In the genomic region with DNA sequence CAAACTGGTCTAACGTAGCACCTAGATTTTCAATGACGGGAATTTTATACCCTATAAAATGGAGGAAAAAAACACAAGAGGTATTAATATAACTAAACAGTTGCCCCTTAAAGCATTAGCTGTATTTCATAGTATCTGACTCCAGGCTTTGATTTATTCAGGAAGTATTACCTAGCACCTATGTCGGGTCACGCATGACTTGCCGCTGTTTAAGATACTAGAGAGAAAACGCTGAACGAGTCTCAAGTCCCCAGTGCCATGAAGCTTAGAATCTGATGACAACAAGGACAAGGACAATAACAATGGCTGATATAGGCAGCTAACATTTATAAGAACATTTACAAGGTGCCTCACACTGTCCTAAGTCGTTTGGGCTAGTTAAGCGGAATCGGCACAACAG, we compare ENCODE assay signal across 8 cellular contexts. TPM values are rescaled to one million over a fixed set of nuclear protein-coding genes. Genes with fewer than 3 reads are reported as not detected.
DNase-seq lines count a peak whose midpoint lies in the region; ATAC-seq and TF ChIP-seq lines count a peak whose summit lies in the region.

No MANE protein-coding gene starts in this region.

- H3K27ac ChIP-seq in Panc1 (ENCODE audit: low read length) (peak overlapping the region; percentile 97), epithelial cell of prostate (peak overlapping the region; percentile 92), sigmoid colon (peak overlapping the region in 3 of 4 donors; percentile 90 to 95 (median 94)), transverse colon (peak overlapping the region in 1 of 4 donors; percentile 97), body of pancreas (peak overlapping the region in 2 of 4 donors; percentile 24 to 96)

- intact Hi-C loops in Panc1 (cut with micrococcal nuclease; ENCODE audit: unreplicated experiment), result no loop called here
- intact Hi-C loops in sigmoid colon (cut with DNase I), result no loop called here
- intact Hi-C loops in transverse colon (cut with DNase I; ENCODE audit: low total_unique reads), result no loop called here
- intact Hi-C loops in body of pancreas (cut with DNase I), result no loop called here

- POLR2A ChIA-PET in Panc1 (lab: Charles Lee), result interaction anchor here (0.6 kb wide), 1 partner anchor 8 kb away, joined by 3 read pairs; no protein-coding TSS in a partner anchor

- H3K4me1 ChIP-seq in Panc1 (ENCODE audit: control insufficient read depth, insufficient read depth, low read length), result peaks cover 23% of the 10 kb centered on the region
- peaks cover 0 to 39% (median 32%) of the 10 kb centered on the region in 4 donors for H3K4me1 ChIP-seq in sigmoid colon
- peaks cover 12 to 59% (median 25%) of the 10 kb centered on the region in 4 donors for H3K4me1 ChIP-seq in transverse colon
- peaks cover 33% of the 10 kb centered on the region for H3K4me1 ChIP-seq in body of pancreas

- no peak for TF ChIP-seq POLR2A in sigmoid colon (IDR thresholded peaks at IDR 0.05)
- TF ChIP-seq POLR2A in transverse colon (IDR thresholded peaks at IDR 0.05), result no peak
- no peak for TF ChIP-seq POLR2A in body of pancreas (IDR thresholded peaks at IDR 0.05)

- peak; percentile 11 for DNase-seq in DMS79 treated with DMSO at 0.1 percent for 48 hours (lab: John Stamatoyannopoulos, UW)
- DNase-seq in DMS79 (lab: John Stamatoyannopoulos, UW), result no peak
- DNase-seq in Panc1 (ENCODE audit: low read depth, low spot score), result no peak
- no peak for DNase-seq in epithelial cell of prostate (ENCODE audit: low read depth, low spot score)
- no peak for DNase-seq in sigmoid colon
- no peak for DNase-seq in transverse colon
- no peak for DNase-seq in body of pancreas

- H3K4me3 ChIP-seq in Panc1 (ENCODE audit: low read depth in 2 of 2, low read length in 2 of 2) (peak overlapping the region; percentile 89 to 90), sigmoid colon (peak overlapping the region in 1 of 4 donors; percentile 86), transverse colon (peak overlapping the region in 2 of 4 donors; percentile 80 to 92), body of pancreas (no peak overlapping the region)

- no peak for TF ChIP-seq EP300 in sigmoid colon (IDR thresholded peaks at IDR 0.05)
- no peak for TF ChIP-seq EP300 in transverse colon (IDR thresholded peaks at IDR 0.05; ENCODE audit: low read depth)

- 71 to 83% methylated on average over 10 of the region's 10 CpGs for WGBS in sigmoid colon, 2 donors
- WGBS in transverse colon (ENCODE audit: low coverage in 1 of 2), 2 donors, result 64 to 85% methylated on average over 6 to 10 of the region's 10 CpGs
- 36 to 53% methylated on average over 10 of the region's 10 CpGs for WGBS in body of pancreas, 2 donors

- no peak for TF ChIP-seq CTCF in Panc1 (IDR thresholded peaks at IDR 0.05)
- no peak for TF ChIP-seq CTCF in sigmoid colon (IDR thresholded peaks at IDR 0.05)
- TF ChIP-seq CTCF in transverse colon (IDR thresholded peaks at IDR 0.05), result no peak
- no peak for TF ChIP-seq CTCF in body of pancreas (IDR thresholded peaks at IDR 0.05)

- CTCF ChIA-PET in Panc1 (lab: Charles Lee), result interaction anchor here (0.5 kb wide), 1 partner anchor 362 kb away, joined by 5 read pairs; no protein-coding TSS in a partner anchor

- ATAC-seq in Panc1 (no peak), HG02884 (IDR thresholded peaks at IDR 0.05; ENCODE audit: unreplicated experiment) (no peak), body of pancreas (no peak)

- H3K27me3 ChIP-seq in Panc1 (ENCODE audit: control insufficient read depth, insufficient read depth, low read length) (no peaks in the 10 kb centered on the region), sigmoid colon (no peaks in the 10 kb centered on the region), transverse colon (no peaks in the 10 kb centered on the region), body of pancreas (no peaks in the 10 kb centered on the region)

- H3K36me3 ChIP-seq in Panc1 (ENCODE audit: control insufficient read depth, insufficient read depth, low read length) (peaks cover 30% of the 10 kb centered on the region), sigmoid colon (peaks cover 0 to 22% (median 0%) of the 10 kb centered on the region in 4 donors), transverse colon (peaks cover 0 to 4% (median 0%) of the 10 kb centered on the region in 4 donors), body of pancreas (replicated peaks in 1 of 2; ENCODE audit: insufficient read depth in 1 of 2, low read depth in 2 of 2) (no peaks in the 10 kb centered on the region)

- no peaks in the 10 kb centered on the region for H3K9me3 ChIP-seq in Panc1 (ENCODE audit: control insufficient read depth, insufficient read depth, low read depth, low read length)
- no peaks in the 10 kb centered on the region for H3K9me3 ChIP-seq in sigmoid colon
- H3K9me3 ChIP-seq in transverse colon, result no peaks in the 10 kb centered on the region
- H3K9me3 ChIP-seq in body of pancreas, result no peaks in the 10 kb centered on the region

- TSS peak; percentile 61 for BruUV-seq in Panc1 (replicated peaks; lab: Mats Ljungman, UMichigan)

- in situ Hi-C loops in Panc1 (cut with HindIII; ENCODE audit: low pct_unique_long_range_greater_than_20kb, low sequenced_read_pairs), result no loop called here
- in situ Hi-C loops in transverse colon (cut with MboI; ENCODE audit: low pct_ligation_motif_present in 1 of 4, low pct_unique_long_range_greater_than_20kb in 1 of 4, low sequenced_read_pairs in 3 of 4), result loop anchor here in 3 of 4 donors (5.0 to 10.0 kb wide), 2 partner anchors 349 to 352 kb away; no protein-coding TSS in a partner anchor

RNA-seq across cellular contexts. Expression of a gene that starts 1.9 kb away (rescaled TPM):
- total RNA-seq in Panc1 (2021; ENCODE audit: unreplicated experiment), result 98.0 TPM
- 134 TPM for polyA plus RNA-seq in Panc1 (2012; ENCODE audit: insufficient read length)
- total RNA-seq in sigmoid colon, result 10 to 100 TPM; 26.0 to 40.5 (median 33.7) TPM
- polyA plus RNA-seq in sigmoid colon, result 10 to 100 TPM; 57.7 to 76.3 (median 70.3) TPM
- 10 to 100 TPM in 3 of 4 donors, 1 to 10 TPM in 1; 7.8 to 54.0 (median 25.8) TPM for total RNA-seq in transverse colon
- total RNA-seq in body of pancreas, result 10 to 100 TPM; 26.2 to 29.7 TPM

RNA-seq across cellular contexts. Expression of a gene that starts 15.8 kb away (rescaled TPM):
- total RNA-seq in Panc1 (2021; ENCODE audit: unreplicated experiment) (74.9 TPM), sigmoid colon (10 to 100 TPM; 39.3 to 62.1 (median 44.1) TPM), transverse colon (100 to 1,000 TPM in 3 of 4 donors, 10 to 100 TPM in 1; 24.9 to 128 (median 120) TPM), body of pancreas (10 to 100 TPM; 37.2 to 45.1 TPM)
- 55.4 TPM for polyA plus RNA-seq in Panc1 (2012; ENCODE audit: insufficient read length)
- polyA plus RNA-seq in sigmoid colon, result 100 to 1,000 TPM in 1 of 3 donors, 10 to 100 TPM in 2; 55.9 to 127 (median 66.1) TPM

RNA-seq across cellular contexts. Expression of a gene that starts 41.3 kb away (rescaled TPM):
- total RNA-seq in Panc1 (2021; ENCODE audit: unreplicated experiment), result 50.8 TPM
- 21.5 TPM for polyA plus RNA-seq in Panc1 (2012; ENCODE audit: insufficient read length)
- total RNA-seq in sigmoid colon, result 10 to 100 TPM; 11.2 to 13.6 (median 12.6) TPM
- polyA plus RNA-seq in sigmoid colon, result 1 to 10 TPM; 1.8 to 8.2 (median 2.3) TPM
- 10 to 100 TPM in 2 of 4 donors, 1 to 10 TPM in 2; 4.0 to 33.7 (median 11.8) TPM for total RNA-seq in transverse colon
- total RNA-seq in body of pancreas, result 10 to 100 TPM in 1 of 2 donors, 1 to 10 TPM in 1; 7.8 to 12.2 TPM

Comparison
In these comparisons a context has a peak if more than half of its experiments do, and no peak if none do; other contexts are left out.
1. H3K4me3 ChIP-seq: peak in Panc1 (2 of 2); none in body of pancreas (0 of 2).